18 cellular contexts compared by ENCODE assay signal in the genomic region with DNA sequence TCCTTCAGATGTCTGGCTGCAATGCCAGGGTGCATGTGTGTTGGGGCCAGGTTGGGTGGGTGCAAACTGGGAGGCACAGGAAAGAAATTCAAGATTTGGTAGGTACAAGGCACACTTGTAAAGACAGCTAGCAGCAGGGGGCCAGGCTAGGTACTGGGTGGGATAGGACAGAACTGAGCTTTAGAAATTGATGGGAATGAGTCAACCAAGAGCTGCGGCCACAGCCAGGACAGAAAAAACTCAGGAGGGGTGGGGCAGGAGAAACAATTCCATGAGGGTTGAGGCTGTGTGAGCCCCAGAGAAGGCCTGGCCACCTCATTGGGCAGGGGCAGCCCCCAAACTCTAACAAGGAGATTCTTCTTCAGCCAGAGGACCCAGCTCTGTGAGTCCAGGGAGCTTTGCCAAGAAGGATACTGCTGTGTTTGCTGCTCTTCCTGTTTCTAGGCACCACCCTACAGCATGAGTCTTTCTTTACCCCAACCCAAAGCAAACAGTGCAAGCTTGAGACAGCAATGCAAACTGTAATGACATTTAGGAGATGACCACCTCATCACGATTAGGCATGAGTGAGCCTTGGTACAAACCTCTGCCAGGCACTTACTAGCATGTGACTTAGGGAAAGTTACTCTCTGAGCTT. TPM values are rescaled to one million over a fixed set of nuclear protein-coding genes. Genes with fewer than 3 reads are reported as not detected.
DNase-seq lines count a peak whose midpoint lies in the region; ATAC-seq and TF ChIP-seq lines count a peak whose summit lies in the region.
"Had no signal": no experiment of that assay in that cellular context is flagged by ENCODE, and none has a peak within 500 bp of the region (broad histone marks: within the 10 kb centered on the region; RNA-seq: fewer than 3 reads in every experiment).

No MANE protein-coding gene starts in this region.

- H3K27ac Mint-ChIP-seq in stimulated activated naive CD8-positive, alpha-beta T cell treated with anti-CD3 and anti-CD28 coated beads, Interleukin-15, amount 100 ng/mL, for 72 hours = no peak overlapping the region
- H3K27ac Mint-ChIP-seq: HFFc6, T-helper 17 cell had no signal

- H4K20me1 ChIP-seq in PC-3 (ENCODE audit: low read length) = no peaks in the 10 kb centered on the region

- ATAC-seq in PC-3 (peak; percentile 98), GM21528 (IDR thresholded peaks at IDR 0.05; ENCODE audit: low FRiP score, unreplicated experiment) (no peak)
- no peak for ATAC-seq in stimulated activated naive CD8-positive, alpha-beta T cell treated with anti-CD3 and anti-CD28 coated beads, Interleukin-15, amount 100 ng/mL, for 72 hours
- ATAC-seq: GM12878, T-helper 17 cell had no signal

- intact Hi-C loops in PC-3 (cut with micrococcal nuclease) = no loop called here

- H3K9me3 Mint-ChIP-seq in stimulated activated naive CD8-positive, alpha-beta T cell treated with anti-CD3 and anti-CD28 coated beads, Interleukin-15, amount 100 ng/mL, for 72 hours = no peaks in the 10 kb centered on the region
- H3K9me3 Mint-ChIP-seq: HFFc6 had no signal

- no peaks in the 10 kb centered on the region for H3K27me3 ChIP-seq in PC-3 (ENCODE audit: low read length)

- no peaks in the 10 kb centered on the region for H3K4me1 ChIP-seq in HEK293 (ENCODE audit: control insufficient read depth, insufficient read depth, low read length)
- peaks cover 17% of the 10 kb centered on the region for H3K4me1 ChIP-seq in PC-3 (ENCODE audit: insufficient read depth, low read length)

- H2AFZ ChIP-seq in PC-3 (ENCODE audit: low read length) = peak overlapping the region; percentile 39

- H3K27me3 Mint-ChIP-seq in stimulated activated naive CD8-positive, alpha-beta T cell treated with anti-CD3 and anti-CD28 coated beads, Interleukin-15, amount 100 ng/mL, for 72 hours = peaks cover 23% of the 10 kb centered on the region

- no peaks in the 10 kb centered on the region for H3F3A ChIP-seq in PC-3 (ENCODE audit: low read length, unreplicated experiment)

- H3K4me2 ChIP-seq in PC-3 (ENCODE audit: low read length) = peak overlapping the region; percentile 42

- no peaks in the 10 kb centered on the region for H3K36me3 ChIP-seq in HEK293 (ENCODE audit: control insufficient read depth in 2 of 2, insufficient read depth in 1 of 2, low read length in 2 of 2)
- no peaks in the 10 kb centered on the region for H3K36me3 ChIP-seq in PC-3 (ENCODE audit: low read depth, low read length)

- TF ChIP-seq CTCF in HEK293 (tag by site-specific recombination; IDR thresholded peaks at IDR 0.05) = no peak
- no peak for TF ChIP-seq CTCF in PC-3 (conservative IDR thresholded peaks at IDR 0.05; ENCODE audit: low read depth, low read length)

- no peaks in the 10 kb centered on the region for H3K4me1 Mint-ChIP-seq in stimulated activated naive CD8-positive, alpha-beta T cell treated with anti-CD3 and anti-CD28 coated beads, Interleukin-15, amount 100 ng/mL, for 72 hours

- H3K27ac ChIP-seq in HEK293 (ENCODE audit: extremely low read depth, low read depth, low read length) (no peak overlapping the region), PC-3 (ENCODE audit: low read length) (peak overlapping the region; percentile 86), epithelial cell of prostate (no peak overlapping the region)

- POLR2A ChIA-PET in HEK293 (lab: Yijun Ruan, JAX) (no interaction called here), PC-3 (lab: Charles Lee; ENCODE audit: unreplicated experiment) (interaction anchor here (0.6 kb wide), 2 partner anchors 29 to 72 kb away, joined by 3 to 4 read pairs; no protein-coding TSS in a partner anchor)

- peak overlapping the region; percentile 56 for H3K9ac ChIP-seq in PC-3 (ENCODE audit: low read length)

- H3K9me3 ChIP-seq in HEK293 (ENCODE audit: control insufficient read depth, insufficient read depth, low read depth, low read length) (no peaks in the 10 kb centered on the region), PC-3 (ENCODE audit: low read length) (no peaks in the 10 kb centered on the region)

- no peak overlapping the region for H3K4me3 ChIP-seq in HEK293 (ENCODE audit: low read depth, low read length)
- H3K4me3 ChIP-seq in PC-3 (ENCODE audit: low read length) = no peak overlapping the region
- H3K4me3 ChIP-seq: GM12878 had no signal

- no TSS peak for BruUV-seq in PC-3 (replicated peaks; lab: Mats Ljungman, UMichigan)

- H3K9me2 ChIP-seq in PC-3 (replicated peaks; ENCODE audit: low read length) = no peaks in the 10 kb centered on the region

- no peak overlapping the region for H3K4me3 Mint-ChIP-seq in stimulated activated naive CD8-positive, alpha-beta T cell treated with anti-CD3 and anti-CD28 coated beads, Interleukin-15, amount 100 ng/mL, for 72 hours
- H3K4me3 Mint-ChIP-seq: HFFc6, T-helper 17 cell had no signal

- peak; percentile 2 for DNase-seq in NCI-H2029 (lab: John Stamatoyannopoulos, UW)
- DNase-seq in NCI-H2029 treated with DMSO at 0.1 percent for 48 hours (lab: John Stamatoyannopoulos, UW) = no peak
- DNase-seq in PC-3 = peak; percentile 89
- DNase-seq in epithelial cell of prostate (ENCODE audit: low read depth, low spot score) = peak; percentile 1
- no peak for DNase-seq in LoVo (ENCODE audit: low spot score)
- no peak for DNase-seq in stimulated activated naive CD8-positive, alpha-beta T cell treated with anti-CD3 and anti-CD28 coated beads, Interleukin-15, amount 100 ng/mL, for 72 hours
- DNase-seq: C1 segment of cervical spinal cord, DMS 273 treated with DMSO at 0.1 percent for 48 hours, GDM1, HFFc6, NCI-H146, NCI-H226, NCI-H526 treated with DMSO at 0.1 percent for 48 hours, T-helper 17 cell had no signal

- no peaks in the 10 kb centered on the region for H3K79me2 ChIP-seq in PC-3 (ENCODE audit: low read length)

- CTCF ChIA-PET in HEK293 (lab: Yijun Ruan, JAX) (interaction anchor here (0.6 to 12.4 kb wide), 6 partner anchors 16 to 100 kb away, joined by 3 to 162 read pairs (median 6); no protein-coding TSS in a partner anchor), PC-3 (lab: Charles Lee) (interaction anchor here (1.3 to 1.7 kb wide), 3 partner anchors 17 to 524 kb away, joined by 3 to 9 read pairs (median 5); no protein-coding TSS in a partner anchor)

TF ChIP-seq in HEK293, 187 proteins besides CTCF, POLR2A, EP300 and RAD21:
- TF ChIP-seq ZNF350 (tag by site-specific recombination; IDR thresholded peaks at IDR 0.05) (peak; percentile 35; the same call in 1 of the 2 replicates), ZNF324 (tag by site-specific recombination; IDR thresholded peaks at IDR 0.05) (no peak)

RNA-seq across cellular contexts. Expression of gene CCDC182, which starts 21.3 kb away (rescaled TPM):
- not detected in 2 replicates for total RNA-seq in PC-3 (2014; rRNA removed)
- total RNA-seq: GM12878, H4, HFFc6, T-helper 17 cell had no signal

Comparison
In these comparisons a context has a peak if more than half of its experiments do, and no peak if none do; other contexts are left out.
1. DNase-seq: peak in NCI-H2029 (single experiment), PC-3 (single experiment) and epithelial cell of prostate (single experiment); none in NCI-H2029 treated with DMSO at 0.1 percent for 48 hours (single experiment), LoVo (single experiment) and stimulated activated naive CD8-positive, alpha-beta T cell treated with anti-CD3 and anti-CD28 coated beads, Interleukin-15, amount 100 ng/mL, for 72 hours (0 of 2).